23 cellular contexts compared by ENCODE assay signal in genomic region chr7:150746931-150747330, GRCh38. TPM values are rescaled to one million over a fixed set of nuclear protein-coding genes. Genes with fewer than 3 reads are reported as not detected.
DNase-seq lines count a peak whose midpoint lies in the region; ATAC-seq and TF ChIP-seq lines count a peak whose summit lies in the region.
"Had no signal": no experiment of that assay in that cellular context is flagged by ENCODE, and none has a peak within 500 bp of the region (broad histone marks: within the 10 kb centered on the region; RNA-seq: fewer than 3 reads in every experiment).

No MANE protein-coding gene starts in this region.

- CTCF ChIA-PET in activated naive CD4-positive, alpha-beta T cell treated with anti-CD3 and anti-CD28 coated beads, Interleukin-2, amount 10 ng/mL, durations not matched to agents 7 days and 5 days (lab: Charles Lee): interaction anchor here (1.5 to 3.1 kb wide), 2 partner anchors 8 to 10 kb away, joined by 3 to 16 read pairs; no protein-coding TSS in a partner anchor

- peak overlapping the region; percentile 50 for H3K27ac Mint-ChIP-seq in activated naive CD4-positive, alpha-beta T cell treated with anti-CD3 and anti-CD28 coated beads, Interleukin-2, amount 10 ng/mL, durations not matched to agents 7 days and 5 days
- H3K27ac Mint-ChIP-seq in T-helper 1 cell treated with Interleukin-12 subunit alpha and Interleukin-12 subunit beta and Interleukin-4 antibody, amounts not matched to agents 30 μg/mL and 1 μg/mL, for 36 hours: peak overlapping the region; percentile 75
- H3K27ac Mint-ChIP-seq in activated naive CD8-positive, alpha-beta T cell treated with anti-CD3 and anti-CD28 coated beads for 36 hours: peak overlapping the region; percentile 85
- peak overlapping the region; percentile 97 to 98 for H3K27ac Mint-ChIP-seq in natural killer cell treated with Interleukin-12 subunit alpha and Interleukin-12 subunit beta and Interleukin-15 and Interleukin-18, amount 100 ng/mL, for 72 hours
- H3K27ac Mint-ChIP-seq: brain had no signal

- H3K27me3 Mint-ChIP-seq in activated naive CD4-positive, alpha-beta T cell treated with anti-CD3 and anti-CD28 coated beads, Interleukin-2, amount 10 ng/mL, durations not matched to agents 7 days and 5 days: no peaks in the 10 kb centered on the region
- no peaks in the 10 kb centered on the region for H3K27me3 Mint-ChIP-seq in T-helper 1 cell treated with Interleukin-12 subunit alpha and Interleukin-12 subunit beta and Interleukin-4 antibody, amounts not matched to agents 30 μg/mL and 1 μg/mL, for 36 hours (ENCODE audit: low read depth)
- H3K27me3 Mint-ChIP-seq in activated naive CD8-positive, alpha-beta T cell treated with anti-CD3 and anti-CD28 coated beads for 36 hours: no peaks in the 10 kb centered on the region
- H3K27me3 Mint-ChIP-seq in natural killer cell treated with Interleukin-12 subunit alpha and Interleukin-12 subunit beta and Interleukin-15 and Interleukin-18, amount 100 ng/mL, for 72 hours: no peaks in the 10 kb centered on the region

- no peaks in the 10 kb centered on the region for H3K9me3 Mint-ChIP-seq in activated naive CD4-positive, alpha-beta T cell treated with anti-CD3 and anti-CD28 coated beads, Interleukin-2, amount 10 ng/mL, durations not matched to agents 7 days and 5 days
- no peaks in the 10 kb centered on the region for H3K9me3 Mint-ChIP-seq in T-helper 1 cell treated with Interleukin-12 subunit alpha and Interleukin-12 subunit beta and Interleukin-4 antibody, amounts not matched to agents 30 μg/mL and 1 μg/mL, for 36 hours
- H3K9me3 Mint-ChIP-seq in activated naive CD8-positive, alpha-beta T cell treated with anti-CD3 and anti-CD28 coated beads for 36 hours: peaks cover 7% of the 10 kb centered on the region
- H3K9me3 Mint-ChIP-seq in natural killer cell treated with Interleukin-12 subunit alpha and Interleukin-12 subunit beta and Interleukin-15 and Interleukin-18, amount 100 ng/mL, for 72 hours: no peaks in the 10 kb centered on the region
- H3K9me3 Mint-ChIP-seq: brain had no signal

- no peak for DNase-seq in activated naive CD4-positive, alpha-beta T cell treated with anti-CD3 and anti-CD28 coated beads, Interleukin-2, amount 10 ng/mL, durations not matched to agents 7 days and 5 days
- DNase-seq in activated naive CD4-positive, alpha-beta T cell treated with anti-CD3 and anti-CD28 coated beads, Interleukin-2, amount 50 U/mL, for 16 hours: no peak
- no peak for DNase-seq in activated naive CD8-positive, alpha-beta T cell treated with anti-CD3 and anti-CD28 coated beads for 36 hours
- DNase-seq in natural killer cell treated with Interleukin-12 subunit alpha and Interleukin-12 subunit beta and Interleukin-15 and Interleukin-18, amount 100 ng/mL, for 72 hours (ENCODE audit: low spot score): no peak
- no peak for DNase-seq in GM10266 (ENCODE audit: extremely low spot score)
- no peak for DNase-seq in HT-29 (ENCODE audit: low spot score)
- DNase-seq: C1 segment of cervical spinal cord; dorsolateral prefrontal cortex; EL; IMR-90; islet precursor cell; left ventricle myocardium superior; NCI-H1694; nucleus accumbens; stimulated activated naive CD4-positive, alpha-beta T cell treated with Interleukin-2 at 50 U/mL for 16 hours had no signal

- H3K4me1 Mint-ChIP-seq in activated naive CD4-positive, alpha-beta T cell treated with anti-CD3 and anti-CD28 coated beads, Interleukin-2, amount 10 ng/mL, durations not matched to agents 7 days and 5 days: peaks cover 93% of the 10 kb centered on the region
- H3K4me1 Mint-ChIP-seq in T-helper 1 cell treated with Interleukin-12 subunit alpha and Interleukin-12 subunit beta and Interleukin-4 antibody, amounts not matched to agents 30 μg/mL and 1 μg/mL, for 36 hours (ENCODE audit: low read depth): peaks cover 80% of the 10 kb centered on the region
- H3K4me1 Mint-ChIP-seq in activated naive CD8-positive, alpha-beta T cell treated with anti-CD3 and anti-CD28 coated beads for 36 hours: peaks cover 87% of the 10 kb centered on the region
- H3K4me1 Mint-ChIP-seq in natural killer cell treated with Interleukin-12 subunit alpha and Interleukin-12 subunit beta and Interleukin-15 and Interleukin-18, amount 100 ng/mL, for 72 hours (ENCODE audit: low read depth in 2 of 2): peaks cover 52 to 80% of the 10 kb centered on the region in 2 donors

- ATAC-seq in natural killer cell treated with Interleukin-12 subunit alpha and Interleukin-12 subunit beta and Interleukin-15 and Interleukin-18, amount 100 ng/mL, for 72 hours: no peak
- ATAC-seq in GM18511 (IDR thresholded peaks at IDR 0.05; ENCODE audit: unreplicated experiment): no peak
- ATAC-seq: left ventricle myocardium superior, sciatic nerve had no signal

- H3K36me3 Mint-ChIP-seq in activated naive CD4-positive, alpha-beta T cell treated with anti-CD3 and anti-CD28 coated beads, Interleukin-2, amount 10 ng/mL, durations not matched to agents 7 days and 5 days: peaks cover 60% of the 10 kb centered on the region
- H3K36me3 Mint-ChIP-seq in T-helper 1 cell treated with Interleukin-12 subunit alpha and Interleukin-12 subunit beta and Interleukin-4 antibody, amounts not matched to agents 30 μg/mL and 1 μg/mL, for 36 hours (ENCODE audit: low read depth): peaks cover 54% of the 10 kb centered on the region
- H3K36me3 Mint-ChIP-seq in activated naive CD8-positive, alpha-beta T cell treated with anti-CD3 and anti-CD28 coated beads for 36 hours: peaks cover 51% of the 10 kb centered on the region
- H3K36me3 Mint-ChIP-seq in natural killer cell treated with Interleukin-12 subunit alpha and Interleukin-12 subunit beta and Interleukin-15 and Interleukin-18, amount 100 ng/mL, for 72 hours: peaks cover 20% of the 10 kb centered on the region
- H3K36me3 Mint-ChIP-seq: brain had no signal

- no peak overlapping the region for H3K4me3 Mint-ChIP-seq in activated naive CD4-positive, alpha-beta T cell treated with anti-CD3 and anti-CD28 coated beads, Interleukin-2, amount 10 ng/mL, durations not matched to agents 7 days and 5 days
- peak overlapping the region; percentile 77 for H3K4me3 Mint-ChIP-seq in T-helper 1 cell treated with Interleukin-12 subunit alpha and Interleukin-12 subunit beta and Interleukin-4 antibody, amounts not matched to agents 30 μg/mL and 1 μg/mL, for 36 hours
- H3K4me3 Mint-ChIP-seq in activated naive CD8-positive, alpha-beta T cell treated with anti-CD3 and anti-CD28 coated beads for 36 hours: peak overlapping the region; percentile 30
- H3K4me3 Mint-ChIP-seq in natural killer cell treated with Interleukin-12 subunit alpha and Interleukin-12 subunit beta and Interleukin-15 and Interleukin-18, amount 100 ng/mL, for 72 hours: no peak overlapping the region
- H3K4me3 Mint-ChIP-seq: brain had no signal

- TF ChIP-seq CTCF in GM10266 (IDR thresholded peaks at IDR 0.05; ENCODE audit: control insufficient read depth, insufficient read depth, low read depth, missing control alignments): no peak

RNA-seq across cellular contexts. Expression of gene GIMAP5, which starts 9.7 kb away (rescaled TPM):
- 10 to 100 TPM; 47.1 to 48.2 TPM for total RNA-seq in activated naive CD8-positive, alpha-beta T cell treated with anti-CD3 and anti-CD28 coated beads for 36 hours
- total RNA-seq in natural killer cell treated with Interleukin-12 subunit alpha and Interleukin-12 subunit beta and Interleukin-15 and Interleukin-18, amount 100 ng/mL, for 72 hours: 100 to 1,000 TPM in 1 of 2 donors, 10 to 100 TPM in 1; 75.5 to 136 TPM
- not detected in 2 replicates for total RNA-seq in HT-29 (2014; rRNA removed; shearing (Covaris generic))
- total RNA-seq: IMR-90, myocyte, NCI-H460, OCI-LY7 had no signal

RNA-seq across cellular contexts. Expression of gene GIMAP1, which starts 30.5 kb away (rescaled TPM):
- total RNA-seq in activated naive CD8-positive, alpha-beta T cell treated with anti-CD3 and anti-CD28 coated beads for 36 hours: 1 to 10 TPM; 6.1 to 6.2 TPM
- 1 to 10 TPM; 6.6 to 8.8 TPM for total RNA-seq in natural killer cell treated with Interleukin-12 subunit alpha and Interleukin-12 subunit beta and Interleukin-15 and Interleukin-18, amount 100 ng/mL, for 72 hours
- total RNA-seq in HT-29 (2014; rRNA removed; shearing (Covaris generic)): not detected in 2 replicates
- total RNA-seq: IMR-90, myocyte, NCI-H460, OCI-LY7 had no signal

RNA-seq across cellular contexts. Expression of gene TMEM176B, which starts 53.2 kb away (rescaled TPM):
- not detected for total RNA-seq in activated naive CD8-positive, alpha-beta T cell treated with anti-CD3 and anti-CD28 coated beads for 36 hours
- total RNA-seq in natural killer cell treated with Interleukin-12 subunit alpha and Interleukin-12 subunit beta and Interleukin-15 and Interleukin-18, amount 100 ng/mL, for 72 hours: 1 to 10 TPM in 1 of 2 donors, not detected in 1; 1.2 TPM
- 1.0 and 2.0 TPM in 2 replicates for total RNA-seq in HT-29 (2014; rRNA removed; shearing (Covaris generic))
- total RNA-seq: IMR-90; myocyte; NCI-H460; T-helper 2 cell treated with Interferon-gamma antibody and Interleukin-4, amounts not matched to agents 100 ng/mL and 5 ng/mL, for 36 hours had no signal

RNA-seq across cellular contexts. Expression of gene TMEM176A, which starts 53.6 kb away (rescaled TPM):
- not detected for total RNA-seq in activated naive CD8-positive, alpha-beta T cell treated with anti-CD3 and anti-CD28 coated beads for 36 hours
- under 1 TPM in 1 of 2 donors, not detected in 1; 0.64 TPM for total RNA-seq in natural killer cell treated with Interleukin-12 subunit alpha and Interleukin-12 subunit beta and Interleukin-15 and Interleukin-18, amount 100 ng/mL, for 72 hours
- total RNA-seq in HT-29 (2014; rRNA removed; shearing (Covaris generic)): 0.39 and 0.79 TPM in 2 replicates
- total RNA-seq: IMR-90; myocyte; OCI-LY7; T-helper 2 cell treated with Interferon-gamma antibody and Interleukin-4, amounts not matched to agents 100 ng/mL and 5 ng/mL, for 36 hours had no signal

Comparison
In these comparisons a context has a peak if more than half of its experiments do, and no peak if none do; other contexts are left out.
1. H3K4me3 Mint-ChIP-seq: peak in T-helper 1 cell treated with Interleukin-12 subunit alpha and Interleukin-12 subunit beta and Interleukin-4 antibody, amounts not matched to agents 30 μg/mL and 1 μg/mL, for 36 hours (single experiment) and activated naive CD8-positive, alpha-beta T cell treated with anti-CD3 and anti-CD28 coated beads for 36 hours (single experiment); none in activated naive CD4-positive, alpha-beta T cell treated with anti-CD3 and anti-CD28 coated beads, Interleukin-2, amount 10 ng/mL, durations not matched to agents 7 days and 5 days (single experiment) and natural killer cell treated with Interleukin-12 subunit alpha and Interleukin-12 subunit beta and Interleukin-15 and Interleukin-18, amount 100 ng/mL, for 72 hours (single experiment).
2. RNA of gene GIMAP5, which starts 9.7 kb away (total RNA-seq): 75.5 to 136 TPM in natural killer cell treated with Interleukin-12 subunit alpha and Interleukin-12 subunit beta and Interleukin-15 and Interleukin-18, amount 100 ng/mL, for 72 hours and 47.1 to 48.2 TPM in activated naive CD8-positive, alpha-beta T cell treated with anti-CD3 and anti-CD28 coated beads for 36 hours; not detected in HT-29; every median in the first group is over 10 times any median in the second.
3. Peak in every context shown above with its lines, with median percentiles within 50 percentile points of each other: H3K27ac Mint-ChIP-seq.